In genomic region chr9:110444911-110445310, GRCh38 we compare ENCODE assay signal across 18 cellular contexts.
A peak's percentile ranks its signal among the peaks of the same experiment; 100 is the strongest.
DNase-seq lines count a peak whose midpoint lies in the region; ATAC-seq and TF ChIP-seq lines count a peak whose summit lies in the region.
"Had no signal": no experiment of that assay in that cellular context is flagged by ENCODE, and none has a peak within 500 bp of the region (broad histone marks: within the 10 kb centered on the region; RNA-seq: fewer than 3 reads in every experiment).

No MANE protein-coding gene starts in this region.

- H3K27me3 ChIP-seq in upper lobe of left lung (no peaks in the 10 kb centered on the region), lower lobe of right lung (ENCODE audit: low read depth) (no peaks in the 10 kb centered on the region)
- H3K27me3 ChIP-seq: right lobe of liver, suprapubic skin had no signal

- peaks cover 2% of the 10 kb centered on the region for H3K9me3 Mint-ChIP-seq in activated naive CD4-positive, alpha-beta T cell treated with anti-CD3 and anti-CD28 coated beads, Interleukin-2, amount 10 ng/mL, durations not matched to agents 7 days and 5 days
- no peaks in the 10 kb centered on the region for H3K9me3 Mint-ChIP-seq in type B pancreatic cell

- ATAC-seq in upper lobe of left lung (ENCODE audit: low FRiP score in 2 of 2) (no peak), lower lobe of right lung (no peak)
- ATAC-seq: right lobe of liver had no signal

- no peaks in the 10 kb centered on the region for H3K4me1 ChIP-seq in upper lobe of left lung
- no peaks in the 10 kb centered on the region for H3K4me1 ChIP-seq in lower lobe of right lung
- H3K4me1 ChIP-seq: right lobe of liver, suprapubic skin had no signal

- TF ChIP-seq CTCF in fibroblast of pulmonary artery (IDR thresholded peaks at IDR 0.05; ENCODE audit: low read length, missing control alignments) (no peak), upper lobe of left lung (IDR thresholded peaks at IDR 0.05) (no peak), lower lobe of right lung (IDR thresholded peaks at IDR 0.05) (no peak), type B pancreatic cell (conservative IDR thresholded peaks at IDR 0.05) (no peak)

- WGBS in upper lobe of left lung, 2 donors: 66 to 72% methylated on average over 6 of the region's 6 CpGs

- no peaks in the 10 kb centered on the region for H3K36me3 Mint-ChIP-seq in activated naive CD4-positive, alpha-beta T cell treated with anti-CD3 and anti-CD28 coated beads, Interleukin-2, amount 10 ng/mL, durations not matched to agents 7 days and 5 days
- H3K36me3 Mint-ChIP-seq in type B pancreatic cell: peaks cover 16% of the 10 kb centered on the region
- H3K36me3 Mint-ChIP-seq: CD4-positive, CD25-positive, alpha-beta regulatory T cell had no signal

- H3K27ac Mint-ChIP-seq in activated naive CD4-positive, alpha-beta T cell treated with anti-CD3 and anti-CD28 coated beads, Interleukin-2, amount 10 ng/mL, durations not matched to agents 7 days and 5 days: no peak overlapping the region
- no peak overlapping the region for H3K27ac Mint-ChIP-seq in type B pancreatic cell
- H3K27ac Mint-ChIP-seq: CD4-positive, CD25-positive, alpha-beta regulatory T cell had no signal

- H3K27ac ChIP-seq in upper lobe of left lung (no peak overlapping the region), lower lobe of right lung (no peak overlapping the region)
- H3K27ac ChIP-seq: epithelial cell of prostate, neutrophil, right lobe of liver, suprapubic skin had no signal

- H3K36me3 ChIP-seq in upper lobe of left lung (no peaks in the 10 kb centered on the region), lower lobe of right lung (no peaks in the 10 kb centered on the region)
- H3K36me3 ChIP-seq: neutrophil, right lobe of liver had no signal

- CTCF ChIA-PET in activated naive CD4-positive, alpha-beta T cell treated with anti-CD3 and anti-CD28 coated beads, Interleukin-2, amount 10 ng/mL, durations not matched to agents 7 days and 5 days (lab: Charles Lee): no interaction called here

- H3K4me3 ChIP-seq in fibroblast of pulmonary artery (replicated peaks; ENCODE audit: low read depth, low read length) (no peak overlapping the region), upper lobe of left lung (no peak overlapping the region), lower lobe of right lung (no peak overlapping the region)
- H3K4me3 ChIP-seq: right lobe of liver, suprapubic skin had no signal

- H3K9me3 ChIP-seq in upper lobe of left lung: peaks cover 0 to 3% (median 0%) of the 10 kb centered on the region in 4 donors
- H3K9me3 ChIP-seq in lower lobe of right lung: peaks cover 4% of the 10 kb centered on the region
- H3K9me3 ChIP-seq: neutrophil, right lobe of liver, suprapubic skin had no signal

- DNase-seq in GM04504 (ENCODE audit: low read depth) (peak; percentile 42), RPMI7951 (ENCODE audit: low read depth) (peak; percentile 97), fibroblast of pulmonary artery (ENCODE audit: low read depth) (peak; percentile 49), upper lobe of left lung (no peak), lower lobe of right lung (no peak), type B pancreatic cell (ENCODE audit: extremely low spot score, unreplicated experiment) (no peak)
- DNase-seq in activated naive CD4-positive, alpha-beta T cell treated with anti-CD3 and anti-CD28 coated beads, Interleukin-2, amount 10 ng/mL, durations not matched to agents 7 days and 5 days: no peak
- DNase-seq: activated CD4-positive, CD25-positive, alpha-beta regulatory T cell; amygdala; CD4-positive, CD25-positive, alpha-beta regulatory T cell; DMS79; hippocampal formation; NCI-H187; right lobe of liver; SHP77 treated with DMSO at 0.1 percent for 48 hours had no signal

- no peak for TF ChIP-seq EP300 in upper lobe of left lung (IDR thresholded peaks at IDR 0.05)

- no peaks in the 10 kb centered on the region for H3K27me3 Mint-ChIP-seq in activated naive CD4-positive, alpha-beta T cell treated with anti-CD3 and anti-CD28 coated beads, Interleukin-2, amount 10 ng/mL, durations not matched to agents 7 days and 5 days
- H3K27me3 Mint-ChIP-seq in type B pancreatic cell: no peaks in the 10 kb centered on the region
- H3K27me3 Mint-ChIP-seq: CD4-positive, CD25-positive, alpha-beta regulatory T cell had no signal

- no peak overlapping the region for H3K4me3 Mint-ChIP-seq in activated naive CD4-positive, alpha-beta T cell treated with anti-CD3 and anti-CD28 coated beads, Interleukin-2, amount 10 ng/mL, durations not matched to agents 7 days and 5 days
- H3K4me3 Mint-ChIP-seq in type B pancreatic cell: no peak overlapping the region
- H3K4me3 Mint-ChIP-seq: CD4-positive, CD25-positive, alpha-beta regulatory T cell had no signal

- no peaks in the 10 kb centered on the region for H3K4me1 Mint-ChIP-seq in activated naive CD4-positive, alpha-beta T cell treated with anti-CD3 and anti-CD28 coated beads, Interleukin-2, amount 10 ng/mL, durations not matched to agents 7 days and 5 days
- no peaks in the 10 kb centered on the region for H3K4me1 Mint-ChIP-seq in type B pancreatic cell (ENCODE audit: unreplicated experiment)
- H3K4me1 Mint-ChIP-seq: CD4-positive, CD25-positive, alpha-beta regulatory T cell had no signal

- intact Hi-C loops in lower lobe of right lung (cut with DNase I): no loop called here

- no peak for TF ChIP-seq POLR2A in upper lobe of left lung (IDR thresholded peaks at IDR 0.05)

Comparison
In these comparisons a context has a peak if more than half of its experiments do, and no peak if none do; other contexts are left out.
1. DNase-seq: peak in GM04504 (single experiment), RPMI7951 (single experiment) and fibroblast of pulmonary artery (single experiment); none in activated naive CD4-positive, alpha-beta T cell treated with anti-CD3 and anti-CD28 coated beads, Interleukin-2, amount 10 ng/mL, durations not matched to agents 7 days and 5 days (single experiment), upper lobe of left lung (0 of 2), lower lobe of right lung (single experiment) and type B pancreatic cell (single experiment).